8 cellular contexts compared by ENCODE assay signal in the genomic region with DNA sequence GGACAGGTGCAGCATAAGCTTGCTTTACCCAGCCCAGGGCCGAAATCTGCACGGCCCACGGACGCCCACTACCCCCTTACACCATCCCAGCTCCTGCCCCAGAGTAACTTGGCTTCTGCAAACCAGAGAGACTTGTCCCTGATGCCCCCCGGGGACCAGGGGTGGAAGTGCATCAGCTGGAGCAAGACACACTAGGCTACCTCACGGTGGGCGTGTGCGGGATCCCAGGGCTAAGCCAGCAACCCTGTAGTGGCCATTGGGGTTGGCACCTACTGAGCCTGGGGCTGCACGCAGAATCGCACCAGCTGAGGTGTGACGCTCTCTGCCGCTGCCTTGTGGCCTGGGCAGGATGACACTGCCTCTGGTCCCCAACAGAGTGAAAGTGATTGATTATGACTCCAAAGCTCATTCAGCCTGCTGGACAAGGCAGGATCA. TPM values are rescaled to one million over a fixed set of nuclear protein-coding genes. Genes with fewer than 3 reads are reported as not detected.
DNase-seq lines count a peak whose midpoint lies in the region; ATAC-seq, FAIRE-seq and TF ChIP-seq lines count a peak whose summit lies in the region.

No MANE protein-coding gene starts in this region.

- TF ChIP-seq RAD21 in K562 (CRISPR knock-in tag; conservative IDR thresholded peaks at IDR 0.05 in 1 of 2, IDR thresholded peaks at IDR 0.05 in 1 of 2) = peak in 1 of 2 experiments; percentile 44; a peak in 2 of 4 replicates

- H3K27me3 Mint-ChIP-seq in naive B cell = peaks cover 0 to 8% (median 0%) of the 10 kb centered on the region in 3 donors

- H3K4me3 ChIP-seq in PC-9 (no peak overlapping the region), K562 (no peak overlapping the region)

- in situ Hi-C loops in K562 (cut with MboI) = no loop called here

- no peaks in the 10 kb centered on the region for H3K9me3 ChIP-seq in PC-9 (ENCODE audit: insufficient read depth, low read depth)
- no peaks in the 10 kb centered on the region for H3K9me3 ChIP-seq in K562 (replicated peaks; ENCODE audit: control insufficient read depth, insufficient read depth, low read depth, low read length)

- H3K27ac ChIP-seq in PC-9 = no peak overlapping the region
- H3K27ac ChIP-seq in K562 (ENCODE audit: extremely low read depth, low read depth, low read length) = no peak overlapping the region

- FAIRE-seq in K562 (lab: Jason Lieb, UNC) = no peak

- TF ChIP-seq POLR2A in K562 (conservative IDR thresholded peaks at IDR 0.05) = no peak

- DNase-seq in NCI-H1436 (lab: John Stamatoyannopoulos, UW) (peak; percentile 3), NCI-H1436 treated with DMSO at 0.1 percent for 48 hours (lab: John Stamatoyannopoulos, UW) (no peak), PC-9 (peak in 1 of 2 experiments; percentile 34), K562 (ENCODE audit: extremely low read depth in 1 of 4, low spot score in 3 of 4) (peak; percentile 52 to 61 (median 59)), naive B cell (peak; percentile 24), ecto neural progenitor cell (ENCODE audit: low spot score) (no peak), T-helper 9 cell (no peak)

- peak; percentile 49 for TF ChIP-seq CTCF in PC-9 (conservative IDR thresholded peaks at IDR 0.05)
- TF ChIP-seq CTCF in K562 (IDR thresholded peaks at IDR 0.05 in 2 of 3, conservative IDR thresholded peaks at IDR 0.05 in 1 of 3; ENCODE audit: insufficient read depth in 2 of 3, low read depth in 1 of 3, low read length in 3 of 3) = peak; percentile 40 to 70 (median 44); a peak in 5 of 6 replicates

- no peaks in the 10 kb centered on the region for H3K9me3 Mint-ChIP-seq in naive B cell

- H3K4me3 Mint-ChIP-seq in naive B cell = peak overlapping the region in 3 of 8 donors; percentile 35 to 63 (median 53)

- TF ChIP-seq EP300 in K562 (IDR thresholded peaks at IDR 0.05; ENCODE audit: low read length) = no peak

- ATAC-seq in K562 (peak; percentile 82), naive B cell (ENCODE audit: low read depth in 2 of 2) (peak; percentile 41 to 48), GM21786 (IDR thresholded peaks at IDR 0.05; ENCODE audit: unreplicated experiment) (no peak)

- no peak overlapping the region for H3K27ac Mint-ChIP-seq in naive B cell

- no peaks in the 10 kb centered on the region for H3K36me3 Mint-ChIP-seq in naive B cell

- CTCF ChIA-PET in PC-9 (lab: Charles Lee) (interaction anchor here (0.6 kb wide), 1 partner anchor 22 kb away, joined by 4 read pairs; no protein-coding TSS in a partner anchor), K562 (lab: Yijun Ruan, JAX; ENCODE audit: low intra/inter-chr PET ratio) (interaction anchor here (0.6 kb wide), 1 partner anchor 163 kb away, joined by 3 read pairs; no protein-coding TSS in a partner anchor)

- no peaks in the 10 kb centered on the region for H3K9me2 ChIP-seq in PC-9 (ENCODE audit: insufficient read depth)

- H3K79me2 ChIP-seq in PC-9 (ENCODE audit: low read depth) = peaks cover 10% of the 10 kb centered on the region; the same call in 1 of the 2 replicates
- peaks cover 6% of the 10 kb centered on the region for H3K79me2 ChIP-seq in K562 (ENCODE audit: control insufficient read depth, insufficient read depth, low read length)

- H2AFZ ChIP-seq in PC-9 (no peak overlapping the region), K562 (ENCODE audit: low read depth, low read length) (no peak overlapping the region)

- peaks cover 15% of the 10 kb centered on the region; the same call in 1 of the 2 replicates for H3F3A ChIP-seq in PC-9 (ENCODE audit: insufficient read depth, low read depth)

- BruUV-seq in PC-9 (replicated peaks; lab: Mats Ljungman, UMichigan) (no TSS peak), K562 (replicated peaks; lab: Mats Ljungman, UMichigan) (no TSS peak)

- no peaks in the 10 kb centered on the region for H3K9me1 ChIP-seq in K562 (ENCODE audit: control insufficient read depth, insufficient read depth, low read length)

- peak overlapping the region in 1 of 2 experiments; percentile 36; a peak in 1 of 4 replicates for H3K9ac ChIP-seq in K562 (ENCODE audit: insufficient read depth in 1 of 2, low read depth in 2 of 2, low read length in 2 of 2)

- intact Hi-C loops in PC-9 (cut with micrococcal nuclease; ENCODE audit: unreplicated experiment) (no loop called here), K562 (cut with micrococcal nuclease) (loop anchor here (2.0 kb wide), 1 partner anchor 57 kb away; no protein-coding TSS in a partner anchor)

- peaks cover 10 to 17% (median 12%) of the 10 kb centered on the region in 3 donors for H3K4me1 Mint-ChIP-seq in naive B cell

- WGBS in K562 (ENCODE audit: insufficient coverage, low coverage, missing lambda C conversion rate) = 20% methylated on average over 12 of the region's 12 CpGs

- H3K4me1 ChIP-seq in PC-9 (replicated peaks; ENCODE audit: insufficient read depth) = peaks cover 22% of the 10 kb centered on the region
- peaks cover 26 to 29% of the 10 kb centered on the region in 2 experiments for H3K4me1 ChIP-seq in K562 (replicated peaks in 1 of 2; ENCODE audit: control insufficient read depth in 2 of 2, insufficient read depth in 2 of 2, low read length in 2 of 2)

- POLR2A ChIA-PET in PC-9 (lab: Charles Lee; ENCODE audit: unreplicated experiment) (no interaction called here), K562 (lab: Yijun Ruan, JAX) (interaction anchor here (0.5 to 0.7 kb wide), 2 partner anchors 10 to 1003 kb away, joined by 3 read pairs; no protein-coding TSS in a partner anchor)

- H3K36me3 ChIP-seq in PC-9 (ENCODE audit: low read depth) (no peaks in the 10 kb centered on the region), K562 (ENCODE audit: control insufficient read depth, insufficient read depth, low read length) (no peaks in the 10 kb centered on the region)

- no peaks in the 10 kb centered on the region for H3K27me3 ChIP-seq in PC-9 (ENCODE audit: insufficient read depth, low read depth)
- H3K27me3 ChIP-seq in K562 (ENCODE audit: control insufficient read depth in 2 of 2, insufficient read depth in 2 of 2, low read length in 2 of 2) = no peaks in the 10 kb centered on the region

- H3K4me2 ChIP-seq in PC-9 (0 out of 2 replicates have a peak overlapping the region, but pooled peaks have one; percentile 19), K562 (ENCODE audit: insufficient read depth, low read length) (no peak overlapping the region; the same call in 1 of the 2 replicates)

- H4K20me1 ChIP-seq in PC-9 (ENCODE audit: insufficient read depth) (no peaks in the 10 kb centered on the region; the same call in 1 of the 2 replicates), K562 (replicated peaks; ENCODE audit: control insufficient read depth, insufficient read depth, low read length) (0 out of 2 replicates have a peak, but pooled peaks cover 4% of the 10 kb centered on the region)

RNA-seq across cellular contexts. Expression of gene ZNF79, which starts 6.1 kb away (rescaled TPM):
- 5.5 and 5.8 TPM in 2 replicates for total RNA-seq in PC-9 (2021)
- total RNA-seq in K562 (2011; cell fraction: chromatin; rRNA removed; ENCODE audit: low replicate concordance) = 23.5 and 37.2 TPM in 2 replicates
- total RNA-seq in K562 (2011; cell fraction: nucleolus; rRNA removed) = 21.8 and 28.7 TPM in 2 replicates
- total RNA-seq in K562 (2011; cell fraction: nucleoplasm; rRNA removed) = 13.2 and 19.8 TPM in 2 replicates
- total RNA-seq in K562 (2014; rRNA removed) = 6.0 and 6.6 TPM in 2 replicates
- total RNA-seq in K562 (2014; rRNA removed; fragmentation: Illumina TruSeq; extraction: Trizol) = 5.3 and 5.6 TPM in 2 replicates
- total RNA-seq in K562 (2015; rRNA removed; fragmentation: Illumina TruSeq; extraction: Trizol) = 6.3 and 7.0 TPM in 2 replicates
- total RNA-seq in K562 (2021) = 6.3 and 6.4 TPM in 2 replicates
- polyA plus RNA-seq in K562 (2011; rRNA removed) = 2.7 and 3.4 TPM in 2 replicates
- 2.5 and 2.8 TPM in 2 replicates for polyA plus RNA-seq in K562 (2011; cell fraction: cytosol; rRNA removed)
- polyA plus RNA-seq in K562 (2011; cell fraction: nucleus; rRNA removed) = 3.9 and 4.7 TPM in 2 replicates
- 3.0 and 3.1 TPM in 2 replicates for polyA plus RNA-seq in K562 (2012)
- polyA plus RNA-seq in K562 (2014; fragmentation: Illumina TruSeq; extraction: Trizol) = 4.1 and 4.3 TPM in 2 replicates
- under 1 TPM; 0.62 to 0.70 TPM for polyA plus RNA-seq in K562 (2014; fragmentation: Nextera tagmentation; extraction: Ambion mirVana)
- polyA plus RNA-seq in K562 (2014; rRNA removed) = 3.7 and 5.1 TPM in 2 replicates
- 13.0 and 14.1 TPM in 2 replicates for polyA minus RNA-seq in K562 (2011; rRNA and poly(A)+ RNA removed)
- 5.1 and 5.7 TPM in 2 replicates for polyA minus RNA-seq in K562 (2011; cell fraction: cytosol; rRNA and poly(A)+ RNA removed)
- 9.2 and 10.7 TPM in 2 replicates for polyA minus RNA-seq in K562 (2011; cell fraction: nucleus; rRNA and poly(A)+ RNA removed)
- polyA plus RNA-seq in naive B cell (ENCODE audit: low read depth in 6 of 6) = 1 to 10 TPM in 5 of 6 donors, not detected in 1; 5.8 to 8.8 (median 6.2) TPM

RNA-seq across cellular contexts. Expression of gene SLC2A8, which starts 21.1 kb away (rescaled TPM):
- total RNA-seq in PC-9 (2021) (19.1 and 24.6 TPM in 2 replicates), K562 (2014; rRNA removed) (9.7 and 12.6 TPM in 2 replicates), K562 (2014; rRNA removed; fragmentation: Illumina TruSeq; extraction: Trizol) (1.6 and 2.4 TPM in 2 replicates), K562 (2015; rRNA removed; fragmentation: Illumina TruSeq; extraction: Trizol) (5.2 and 6.7 TPM in 2 replicates), K562 (2021) (10.3 and 12.9 TPM in 2 replicates)
- 9.0 and 31.6 TPM in 2 replicates for total RNA-seq in K562 (2011; cell fraction: chromatin; rRNA removed; ENCODE audit: low replicate concordance)
- total RNA-seq in K562 (2011; cell fraction: nucleolus; rRNA removed) = 24.8 and 24.9 TPM in 2 replicates
- total RNA-seq in K562 (2011; cell fraction: nucleoplasm; rRNA removed) = 12.1 and 16.1 TPM in 2 replicates
- polyA plus RNA-seq in K562 (2011; rRNA removed) (5.4 and 8.1 TPM in 2 replicates), K562 (2014; fragmentation: Illumina TruSeq; extraction: Trizol) (3.6 and 6.2 TPM in 2 replicates), K562 (2014; fragmentation: Nextera tagmentation; extraction: Ambion mirVana) (1 to 10 TPM in 1 of 2 experiments, under 1 TPM in 1; 0.13 to 1.1 TPM), K562 (2014; rRNA removed) (9.9 and 10.4 TPM in 2 replicates), naive B cell (ENCODE audit: low read depth in 6 of 6) (10 to 100 TPM in 1 of 6 donors, 1 to 10 TPM in 5; 6.0 to 14.3 (median 8.5) TPM)
- polyA plus RNA-seq in K562 (2011; cell fraction: cytosol; rRNA removed) = 7.3 and 17.7 TPM in 2 replicates
- 22.0 and 29.9 TPM in 2 replicates for polyA plus RNA-seq in K562 (2011; cell fraction: nucleus; rRNA removed)
- 6.4 and 7.8 TPM in 2 replicates for polyA plus RNA-seq in K562 (2012)
- polyA minus RNA-seq in K562 (2011; rRNA and poly(A)+ RNA removed) = 2.7 and 2.9 TPM in 2 replicates
- 6.7 and 7.1 TPM in 2 replicates for polyA minus RNA-seq in K562 (2011; cell fraction: cytosol; rRNA and poly(A)+ RNA removed)
- polyA minus RNA-seq in K562 (2011; cell fraction: nucleus; rRNA and poly(A)+ RNA removed) = 8.3 and 8.9 TPM in 2 replicates

RNA-seq across cellular contexts. Expression of gene RPL12, which starts 33.2 kb away (rescaled TPM):
- 1,648 and 1,717 TPM in 2 replicates for total RNA-seq in PC-9 (2021)
- total RNA-seq in K562 (2011; cell fraction: chromatin; rRNA removed; ENCODE audit: low replicate concordance) = 400 and 555 TPM in 2 replicates
- total RNA-seq in K562 (2011; cell fraction: nucleolus; rRNA removed) = 648 and 678 TPM in 2 replicates
- 701 and 1,157 TPM in 2 replicates for total RNA-seq in K562 (2011; cell fraction: nucleoplasm; rRNA removed)
- total RNA-seq in K562 (2014; rRNA removed) = 1,796 and 1,973 TPM in 2 replicates
- 2,499 and 2,531 TPM in 2 replicates for total RNA-seq in K562 (2014; rRNA removed; fragmentation: Illumina TruSeq; extraction: Trizol)
- 3,220 and 3,261 TPM in 2 replicates for total RNA-seq in K562 (2015; rRNA removed; fragmentation: Illumina TruSeq; extraction: Trizol)
- total RNA-seq in K562 (2021) = 1,614 and 1,743 TPM in 2 replicates
- 2,587 and 3,088 TPM in 2 replicates for polyA plus RNA-seq in K562 (2011; rRNA removed)
- polyA plus RNA-seq in K562 (2011; cell fraction: cytosol; rRNA removed) = 2,689 and 4,292 TPM in 2 replicates
- 951 and 1,340 TPM in 2 replicates for polyA plus RNA-seq in K562 (2011; cell fraction: nucleus; rRNA removed)
- polyA plus RNA-seq in K562 (2012) = 1,770 and 3,341 TPM in 2 replicates
- polyA plus RNA-seq in K562 (2014; fragmentation: Illumina TruSeq; extraction: Trizol) = 4,080 and 4,558 TPM in 2 replicates
- 1,000 to 10,000 TPM; 2,219 to 2,376 TPM for polyA plus RNA-seq in K562 (2014; fragmentation: Nextera tagmentation; extraction: Ambion mirVana)
- polyA plus RNA-seq in K562 (2014; rRNA removed) = 2,953 and 3,005 TPM in 2 replicates
- polyA minus RNA-seq in K562 (2011; rRNA and poly(A)+ RNA removed) = 933 and 1,147 TPM in 2 replicates
- polyA minus RNA-seq in K562 (2011; cell fraction: cytosol; rRNA and poly(A)+ RNA removed) = 732 and 781 TPM in 2 replicates
- polyA minus RNA-seq in K562 (2011; cell fraction: nucleus; rRNA and poly(A)+ RNA removed) = 303 and 594 TPM in 2 replicates
- polyA plus RNA-seq in naive B cell (ENCODE audit: low read depth in 6 of 6) = 1,000 to 10,000 TPM; 1,582 to 1,976 (median 1,881) TPM

RNA-seq across cellular contexts. Expression of gene LRSAM1, which starts 33.3 kb away (rescaled TPM):
- total RNA-seq in PC-9 (2021) = 44.0 and 63.9 TPM in 2 replicates
- total RNA-seq in K562 (2011; cell fraction: chromatin; rRNA removed; ENCODE audit: low replicate concordance) = 55.1 and 93.1 TPM in 2 replicates
- 44.6 and 44.7 TPM in 2 replicates for total RNA-seq in K562 (2011; cell fraction: nucleolus; rRNA removed)
- 34.8 and 38.2 TPM in 2 replicates for total RNA-seq in K562 (2011; cell fraction: nucleoplasm; rRNA removed)
- 9.0 and 9.9 TPM in 2 replicates for total RNA-seq in K562 (2014; rRNA removed)
- 3.2 and 4.1 TPM in 2 replicates for total RNA-seq in K562 (2014; rRNA removed; fragmentation: Illumina TruSeq; extraction: Trizol)
- total RNA-seq in K562 (2015; rRNA removed; fragmentation: Illumina TruSeq; extraction: Trizol) = 4.6 and 5.5 TPM in 2 replicates
- 16.2 and 16.9 TPM in 2 replicates for total RNA-seq in K562 (2021)
- polyA plus RNA-seq in K562 (2011; rRNA removed) = 4.7 and 6.1 TPM in 2 replicates
- 3.1 and 6.4 TPM in 2 replicates for polyA plus RNA-seq in K562 (2011; cell fraction: cytosol; rRNA removed)
- 20.1 and 28.5 TPM in 2 replicates for polyA plus RNA-seq in K562 (2011; cell fraction: nucleus; rRNA removed)
- polyA plus RNA-seq in K562 (2012) = 6.8 and 13.7 TPM in 2 replicates
- 6.2 and 7.4 TPM in 2 replicates for polyA plus RNA-seq in K562 (2014; fragmentation: Illumina TruSeq; extraction: Trizol)
- under 1 TPM; 0.07 to 0.32 TPM for polyA plus RNA-seq in K562 (2014; fragmentation: Nextera tagmentation; extraction: Ambion mirVana)
- polyA plus RNA-seq in K562 (2014; rRNA removed) = 8.5 and 11.3 TPM in 2 replicates
- polyA minus RNA-seq in K562 (2011; rRNA and poly(A)+ RNA removed) = 8.0 and 9.1 TPM in 2 replicates
- 5.1 and 7.0 TPM in 2 replicates for polyA minus RNA-seq in K562 (2011; cell fraction: cytosol; rRNA and poly(A)+ RNA removed)
- 14.7 and 16.1 TPM in 2 replicates for polyA minus RNA-seq in K562 (2011; cell fraction: nucleus; rRNA and poly(A)+ RNA removed)
- 1 to 10 TPM; 4.9 to 9.2 (median 7.0) TPM for polyA plus RNA-seq in naive B cell (ENCODE audit: low read depth in 6 of 6)

Comparison
In these comparisons a context has a peak if more than half of its experiments do, and no peak if none do; other contexts are left out.
1. DNase-seq: peak in NCI-H1436 (single experiment), K562 (4 of 4) and naive B cell (single experiment); none in NCI-H1436 treated with DMSO at 0.1 percent for 48 hours (single experiment), ecto neural progenitor cell (single experiment) and T-helper 9 cell (single experiment).